Comparison of ENCODE assay signal across 1 cellular context in genomic region chr7:139852482-139852845, GRCh38.
TF ChIP-seq lines count a peak whose summit lies in the region.

No MANE protein-coding gene starts in this region.

TF ChIP-seq in HepG2, 621 proteins besides CTCF, POLR2A, EP300 and RAD21 (continued from another document):
- TF ChIP-seq AHDC1 (CRISPR knock-in tag; IDR thresholded peaks at IDR 0.05; ENCODE audit: borderline replicate concordance) (0 out of 2 replicates have a peak, but pooled peaks have one; percentile 33), ZSCAN29 (CRISPR knock-in tag; conservative IDR thresholded peaks at IDR 0.05) (no peak), KDM5A (IDR thresholded peaks at IDR 0.05; ENCODE audit: borderline replicate concordance, low read length) (no peak), PHF21A (CRISPR knock-in tag; IDR thresholded peaks at IDR 0.05) (peak; percentile 22; the same call in 1 of the 2 replicates), ZSCAN30 (CRISPR knock-in tag; IDR thresholded peaks at IDR 0.05) (no peak), TCF7 (IDR thresholded peaks at IDR 0.05; ENCODE audit: low read depth) (peak; percentile 44; the same call in 1 of the 2 replicates), IRF9 (CRISPR knock-in tag; IDR thresholded peaks at IDR 0.05; ENCODE audit: borderline replicate concordance) (no peak), ZNF567 (CRISPR knock-in tag; IDR thresholded peaks at IDR 0.05; ENCODE audit: borderline replicate concordance) (no peak), HNF4A (CRISPR knock-in tag; IDR thresholded peaks at IDR 0.05) (peak; percentile 83)
TF ChIP-seq in HepG2: peak in this region for 22.
